In genomic region chr2:105397959-105398521, GRCh38 we compare ENCODE assay signal across 8 cellular contexts. TPM values are rescaled to one million over a fixed set of nuclear protein-coding genes. Genes with fewer than 3 reads are reported as not detected.
DNase-seq lines count a peak whose midpoint lies in the region; TF ChIP-seq lines count a peak whose summit lies in the region.

No MANE protein-coding gene starts in this region.

- H3K4me3 Mint-ChIP-seq in T-helper 1 cell treated with Interleukin-12 subunit alpha and Interleukin-12 subunit beta and Interleukin-4 antibody, amounts not matched to agents 30 μg/mL and 1 μg/mL, for 36 hours, result peak overlapping the region; percentile 79
- peak overlapping the region; percentile 72 for H3K4me3 Mint-ChIP-seq in activated CD4-positive, alpha-beta memory T cell treated with anti-CD3 and anti-CD28 coated beads, Interleukin-2, amount 10 ng/mL, durations not matched to agents 7 days and 5 days

- peak overlapping the region; percentile 86 for H3K27ac ChIP-seq in left ventricle myocardium inferior (replicated peaks)

- H3K9me3 Mint-ChIP-seq in T-helper 1 cell treated with Interleukin-12 subunit alpha and Interleukin-12 subunit beta and Interleukin-4 antibody, amounts not matched to agents 30 μg/mL and 1 μg/mL, for 36 hours, result no peaks in the 10 kb centered on the region
- H3K9me3 Mint-ChIP-seq in activated CD4-positive, alpha-beta memory T cell treated with anti-CD3 and anti-CD28 coated beads, Interleukin-2, amount 10 ng/mL, durations not matched to agents 7 days and 5 days, result no peaks in the 10 kb centered on the region

- H3K4me1 Mint-ChIP-seq in T-helper 1 cell treated with Interleukin-12 subunit alpha and Interleukin-12 subunit beta and Interleukin-4 antibody, amounts not matched to agents 30 μg/mL and 1 μg/mL, for 36 hours (ENCODE audit: low read depth), result peaks cover 2% of the 10 kb centered on the region
- H3K4me1 Mint-ChIP-seq in activated CD4-positive, alpha-beta memory T cell treated with anti-CD3 and anti-CD28 coated beads, Interleukin-2, amount 10 ng/mL, durations not matched to agents 7 days and 5 days, result peaks cover 6% of the 10 kb centered on the region

- POLR2A ChIA-PET in activated CD4-positive, alpha-beta memory T cell treated with anti-CD3 and anti-CD28 coated beads, Interleukin-2, amount 10 ng/mL, durations not matched to agents 7 days and 5 days (lab: Charles Lee), result no interaction called here

- TF ChIP-seq CTCF in left ventricle myocardium inferior (IDR thresholded peaks at IDR 0.05; ENCODE audit: borderline replicate concordance), result no peak

- CTCF ChIA-PET in activated CD4-positive, alpha-beta memory T cell treated with anti-CD3 and anti-CD28 coated beads, Interleukin-2, amount 10 ng/mL, durations not matched to agents 7 days and 5 days (lab: Charles Lee), result interaction anchor here (1.0 to 1.9 kb wide), 4 partner anchors 8 to 123 kb away, joined by 3 to 7 read pairs (median 4); no protein-coding TSS in a partner anchor

- peaks cover 25% of the 10 kb centered on the region for H3K27me3 ChIP-seq in left ventricle myocardium inferior (ENCODE audit: low read depth)
- H3K27me3 ChIP-seq in skeletal muscle satellite cell (ENCODE audit: control insufficient read depth, insufficient read depth, low read length), result no peaks in the 10 kb centered on the region

- peak overlapping the region; percentile 100 for H3K9ac ChIP-seq in skeletal muscle satellite cell (ENCODE audit: low read depth, low read length)

- peaks cover 56% of the 10 kb centered on the region for H3K27me3 Mint-ChIP-seq in T-helper 1 cell treated with Interleukin-12 subunit alpha and Interleukin-12 subunit beta and Interleukin-4 antibody, amounts not matched to agents 30 μg/mL and 1 μg/mL, for 36 hours (ENCODE audit: low read depth)
- H3K27me3 Mint-ChIP-seq in activated CD4-positive, alpha-beta memory T cell treated with anti-CD3 and anti-CD28 coated beads, Interleukin-2, amount 10 ng/mL, durations not matched to agents 7 days and 5 days, result peaks cover 44% of the 10 kb centered on the region

- H3K36me3 Mint-ChIP-seq in T-helper 1 cell treated with Interleukin-12 subunit alpha and Interleukin-12 subunit beta and Interleukin-4 antibody, amounts not matched to agents 30 μg/mL and 1 μg/mL, for 36 hours (ENCODE audit: low read depth), result no peaks in the 10 kb centered on the region
- H3K36me3 Mint-ChIP-seq in activated CD4-positive, alpha-beta memory T cell treated with anti-CD3 and anti-CD28 coated beads, Interleukin-2, amount 10 ng/mL, durations not matched to agents 7 days and 5 days (ENCODE audit: low read depth), result no peaks in the 10 kb centered on the region

- no peaks in the 10 kb centered on the region for H3K9me3 ChIP-seq in left ventricle myocardium inferior (replicated peaks)
- H3K9me3 ChIP-seq in skeletal muscle satellite cell (replicated peaks; ENCODE audit: low read length), result no peaks in the 10 kb centered on the region

- H3K36me3 ChIP-seq in left ventricle myocardium inferior (no peaks in the 10 kb centered on the region), skeletal muscle satellite cell (ENCODE audit: insufficient read depth, low read length) (peaks cover 43% of the 10 kb centered on the region)

- DNase-seq in T-helper 1 cell (no peak), left ventricle myocardium inferior (no peak), NCI-H187 (lab: John Stamatoyannopoulos, UW) (no peak), ureter (ENCODE audit: low spot score) (no peak)
- no peak for DNase-seq in activated CD4-positive, alpha-beta memory T cell treated with anti-CD3 and anti-CD28 coated beads, Interleukin-2, amount 10 ng/mL, durations not matched to agents 7 days and 5 days
- no peak for DNase-seq in activated effector memory CD4-positive, alpha-beta T cell treated with Interleukin-2 at 50 U/mL for 16 hours

- H3K4me3 ChIP-seq in left ventricle myocardium inferior (peak overlapping the region; percentile 68), skeletal muscle satellite cell (ENCODE audit: low read length) (peak overlapping the region; percentile 99)

- intact Hi-C loops in left ventricle myocardium inferior (cut with micrococcal nuclease), result no loop called here

- H3K4me1 ChIP-seq in left ventricle myocardium inferior (peaks cover 76% of the 10 kb centered on the region), skeletal muscle satellite cell (ENCODE audit: control insufficient read depth, insufficient read depth, low read length) (peaks cover 46% of the 10 kb centered on the region)

- peak overlapping the region; percentile 87 for H3K4me2 ChIP-seq in skeletal muscle satellite cell (ENCODE audit: low read length)

- H3K27ac Mint-ChIP-seq in T-helper 1 cell treated with Interleukin-12 subunit alpha and Interleukin-12 subunit beta and Interleukin-4 antibody, amounts not matched to agents 30 μg/mL and 1 μg/mL, for 36 hours, result peak overlapping the region; percentile 27
- H3K27ac Mint-ChIP-seq in activated CD4-positive, alpha-beta memory T cell treated with anti-CD3 and anti-CD28 coated beads, Interleukin-2, amount 10 ng/mL, durations not matched to agents 7 days and 5 days, result no peak overlapping the region

RNA-seq across cellular contexts. Expression of gene FHL2, which starts 0.8 kb away (rescaled TPM):
- total RNA-seq in activated CD4-positive, alpha-beta memory T cell treated with anti-CD3 and anti-CD28 coated beads, Interleukin-2, amount 10 ng/mL, durations not matched to agents 7 days and 5 days, result 1 to 10 TPM; 3.0 to 3.1 TPM
- total RNA-seq in left ventricle myocardium inferior (2,742 TPM), ureter (120 TPM)
- total RNA-seq in skeletal muscle satellite cell (2012; rRNA removed), result 117 and 154 TPM in 2 replicates

Comparison
In these comparisons a context has a peak if more than half of its experiments do, and no peak if none do; other contexts are left out.
1. RNA of gene FHL2, which starts 0.8 kb away (total RNA-seq): 2,742 TPM in left ventricle myocardium inferior (single experiment) and 120 TPM in ureter (single experiment); 3.0 to 3.1 TPM in activated CD4-positive, alpha-beta memory T cell treated with anti-CD3 and anti-CD28 coated beads, Interleukin-2, amount 10 ng/mL, durations not matched to agents 7 days and 5 days; every median in the first group is over 10 times any median in the second.